In the genomic region with DNA sequence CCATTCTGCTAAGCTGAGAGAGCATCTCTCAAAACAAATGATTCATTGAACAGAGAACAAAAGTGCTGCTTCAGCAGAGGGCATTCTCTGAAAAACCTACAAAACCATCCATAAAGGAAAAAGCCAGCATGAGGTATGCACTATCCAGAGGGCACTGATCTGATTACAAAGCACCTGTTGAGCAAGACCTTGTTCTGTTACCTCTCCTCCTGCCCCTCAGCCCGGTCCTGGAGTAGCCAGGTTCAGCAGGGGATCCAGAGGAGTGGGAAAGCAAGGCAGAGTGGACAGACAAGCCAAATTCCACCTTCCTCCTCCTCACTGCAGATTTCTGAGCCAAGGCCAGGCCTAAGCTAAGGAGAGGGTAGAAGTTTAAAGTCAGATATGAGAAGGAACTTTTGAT, we compare ENCODE assay signal across 23 cellular contexts.
"Had no signal": no experiment of that assay in that cellular context is flagged by ENCODE, and none has a peak within 500 bp of the region (broad histone marks: within the 10 kb centered on the region; RNA-seq: fewer than 3 reads in every experiment).

No MANE protein-coding gene starts in this region.

- H3K4me1 ChIP-seq: ascending aorta, testis had no signal

- H3K9me3 Mint-ChIP-seq: activated naive CD4-positive, alpha-beta T cell treated with anti-CD3 and anti-CD28 coated beads, Interleukin-2, amount 50 U/mL, for 72 hours; effector memory CD8-positive, alpha-beta T cell; memory B cell; nephron progenitor cell; stimulated activated memory B cell treated with anti-CD40 and anti-IgM and Interleukin-4, amounts not matched to agents 10 μg/mL and 1 μg/mL and 100 μg/mL, for 72 hours; type B pancreatic cell had no signal

- H3K27ac ChIP-seq: ascending aorta, testis had no signal

- H3K27ac Mint-ChIP-seq: activated CD8-positive, alpha-beta T cell treated with anti-CD3 and anti-CD28 coated beads, Interleukin-2, amount 10 ng/mL, durations not matched to agents 7 days and 5 days; activated naive CD4-positive, alpha-beta T cell treated with anti-CD3 and anti-CD28 coated beads, Interleukin-2, amount 50 U/mL, for 72 hours; effector memory CD8-positive, alpha-beta T cell; memory B cell; nephron progenitor cell; stimulated activated memory B cell treated with anti-CD40 and anti-IgM and Interleukin-4, amounts not matched to agents 10 μg/mL and 1 μg/mL and 100 μg/mL, for 72 hours; type B pancreatic cell had no signal

- H3K36me3 Mint-ChIP-seq: activated naive CD4-positive, alpha-beta T cell treated with anti-CD3 and anti-CD28 coated beads, Interleukin-2, amount 50 U/mL, for 72 hours; memory B cell; stimulated activated memory B cell treated with anti-CD40 and anti-IgM and Interleukin-4, amounts not matched to agents 10 μg/mL and 1 μg/mL and 100 μg/mL, for 72 hours; type B pancreatic cell had no signal

- H3K9me3 ChIP-seq: ascending aorta, testis had no signal

- ATAC-seq: activated CD8-positive, alpha-beta T cell treated with anti-CD3 and anti-CD28 coated beads, Interleukin-2, amount 10 ng/mL, durations not matched to agents 7 days and 5 days; activated naive CD4-positive, alpha-beta T cell treated with anti-CD3 and anti-CD28 coated beads, Interleukin-2, amount 50 U/mL, for 72 hours; effector memory CD8-positive, alpha-beta T cell; esophagus mucosa; left ventricle myocardium superior; sciatic nerve; stimulated activated memory B cell treated with anti-CD40 and anti-IgM and Interleukin-4, amounts not matched to agents 10 μg/mL and 1 μg/mL and 100 μg/mL, for 72 hours had no signal

- DNase-seq: activated CD4-positive, alpha-beta T cell treated with anti-CD3 and anti-CD28 coated beads for 1 hour; activated CD4-positive, alpha-beta T cell treated with anti-CD3 and anti-CD28 coated beads, Interleukin-2, amount 50 U/mL, for 1 hour; activated CD8-positive, alpha-beta T cell treated with anti-CD3 and anti-CD28 coated beads, Interleukin-2, amount 10 ng/mL, durations not matched to agents 7 days and 5 days; activated gamma-delta T cell treated with Interleukin-2 at 50 U/mL for 16 hours; activated T-cell treated with anti-CD3 and anti-CD28 coated beads, Interleukin-2, amount 50 U/mL, for 1 hour; central memory CD4-positive, alpha-beta T cell; effector memory CD8-positive, alpha-beta T cell; foreskin melanocyte; kidney glomerular epithelial cell; left ventricle myocardium superior; nephron progenitor cell; small intestine; stimulated activated CD4-positive, alpha-beta T cell treated with anti-CD3 and anti-CD28 coated beads, Interleukin-2, amount 100 ng/mL, for 24 hours; T-helper 9 cell; testis had no signal

- H3K27me3 ChIP-seq: ascending aorta, testis had no signal

- H3K4me3 ChIP-seq: ascending aorta, testis had no signal

- H3K4me3 Mint-ChIP-seq: activated CD8-positive, alpha-beta T cell treated with anti-CD3 and anti-CD28 coated beads, Interleukin-2, amount 10 ng/mL, durations not matched to agents 7 days and 5 days; effector memory CD8-positive, alpha-beta T cell; memory B cell; nephron progenitor cell; stimulated activated memory B cell treated with anti-CD40 and anti-IgM and Interleukin-4, amounts not matched to agents 10 μg/mL and 1 μg/mL and 100 μg/mL, for 72 hours; type B pancreatic cell had no signal

- H3K4me1 Mint-ChIP-seq: memory B cell; stimulated activated memory B cell treated with anti-CD40 and anti-IgM and Interleukin-4, amounts not matched to agents 10 μg/mL and 1 μg/mL and 100 μg/mL, for 72 hours had no signal

- FAIRE-seq: endothelial cell of umbilical vein, small intestine had no signal

- H3K36me3 ChIP-seq: ascending aorta had no signal
